Comparison of ENCODE assay signal across 8 cellular contexts in the genomic region with DNA sequence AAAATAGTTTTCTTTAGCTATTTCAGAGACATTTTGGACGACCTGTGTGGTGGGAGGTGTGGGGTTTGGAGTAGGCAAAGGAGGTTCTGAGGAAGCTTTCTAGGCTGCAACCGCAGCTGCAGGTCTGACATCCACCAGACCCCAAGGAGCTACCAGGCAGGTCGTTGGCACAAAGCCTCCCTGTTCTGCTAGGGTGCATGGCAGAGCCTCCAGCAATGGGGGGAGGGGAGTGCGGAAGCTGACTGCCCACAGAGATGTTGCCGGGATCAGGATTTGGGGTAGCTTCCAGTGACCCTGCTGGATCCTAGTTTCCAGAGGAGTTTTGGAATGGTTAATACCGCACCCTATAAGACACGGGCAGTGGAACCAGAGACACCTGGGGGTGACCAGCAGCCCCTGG. TPM values are rescaled to one million over a fixed set of nuclear protein-coding genes. Genes with fewer than 3 reads are reported as not detected.
DNase-seq lines count a peak whose midpoint lies in the region; TF ChIP-seq lines count a peak whose summit lies in the region.

No MANE protein-coding gene starts in this region.

- H3K27me3 ChIP-seq in HUES6 (ENCODE audit: control insufficient read depth, insufficient read depth, low read length) = peaks cover 40% of the 10 kb centered on the region; the same call in 1 of the 2 replicates
- no peaks in the 10 kb centered on the region for H3K27me3 ChIP-seq in muscle layer of colon (ENCODE audit: control insufficient read depth in 1 of 2, insufficient read depth in 2 of 2, low read length in 2 of 2)

- H3K9me3 ChIP-seq in HUES6 (ENCODE audit: control insufficient read depth, insufficient read depth, low read depth, low read length) (no peaks in the 10 kb centered on the region), muscle layer of colon (ENCODE audit: low read length) (no peaks in the 10 kb centered on the region)

- H3K27ac Mint-ChIP-seq in dendritic cell treated with granulocyte-macrophage colony-stimulating factor and Interleukin-4, amounts not matched to agents 40 ng/mL and 50 ng/mL, for 4 days = no peak overlapping the region

- peaks cover 39% of the 10 kb centered on the region for H3K27me3 Mint-ChIP-seq in dendritic cell treated with granulocyte-macrophage colony-stimulating factor and Interleukin-4, amounts not matched to agents 40 ng/mL and 50 ng/mL, for 4 days

- peaks cover 27% of the 10 kb centered on the region for H3K4me1 ChIP-seq in HUES6 (ENCODE audit: control insufficient read depth, insufficient read depth, low read length)
- peaks cover 11% of the 10 kb centered on the region for H3K4me1 ChIP-seq in muscle layer of colon (ENCODE audit: insufficient read depth, low read length)

- H3K9me3 Mint-ChIP-seq in dendritic cell treated with granulocyte-macrophage colony-stimulating factor and Interleukin-4, amounts not matched to agents 40 ng/mL and 50 ng/mL, for 4 days = no peaks in the 10 kb centered on the region

- H3K4me3 Mint-ChIP-seq in dendritic cell treated with granulocyte-macrophage colony-stimulating factor and Interleukin-4, amounts not matched to agents 40 ng/mL and 50 ng/mL, for 4 days = peak overlapping the region; percentile 84

- H3K4me3 ChIP-seq in AG09309 (ENCODE audit: control insufficient read depth, low read depth, low read length) = peak overlapping the region; percentile 19
- peak overlapping the region; percentile 82 for H3K4me3 ChIP-seq in HUES6 (ENCODE audit: low read depth, low read length)
- peak overlapping the region; percentile 51 to 64 for H3K4me3 ChIP-seq in muscle layer of colon (ENCODE audit: low read depth in 1 of 2, low read length in 2 of 2)

- H3K27ac ChIP-seq in HUES6 (ENCODE audit: low read depth, low read length) (no peak overlapping the region), muscle layer of colon (ENCODE audit: low read depth, low read length) (no peak overlapping the region)

- intact Hi-C loops in dendritic cell treated with granulocyte-macrophage colony-stimulating factor and Interleukin-4, amounts not matched to agents 40 ng/mL and 50 ng/mL, for 4 days (cut with micrococcal nuclease) = no loop called here

- H3K4me1 Mint-ChIP-seq in dendritic cell treated with granulocyte-macrophage colony-stimulating factor and Interleukin-4, amounts not matched to agents 40 ng/mL and 50 ng/mL, for 4 days (ENCODE audit: low read depth) = peaks cover 28% of the 10 kb centered on the region

- peak overlapping the region; percentile 79 for H3K9ac ChIP-seq in HUES6 (ENCODE audit: low read length)
- H3K9ac ChIP-seq in muscle layer of colon (ENCODE audit: low read length) = peak overlapping the region; percentile 2

- TF ChIP-seq CTCF in AG09309 (IDR thresholded peaks at IDR 0.05; ENCODE audit: control insufficient read depth, insufficient read depth, low read depth, low read length, missing control alignments) = no peak

- peaks cover 13% of the 10 kb centered on the region for H3K36me3 Mint-ChIP-seq in dendritic cell treated with granulocyte-macrophage colony-stimulating factor and Interleukin-4, amounts not matched to agents 40 ng/mL and 50 ng/mL, for 4 days (ENCODE audit: low read depth)

- H3K36me3 ChIP-seq in HUES6 (ENCODE audit: control insufficient read depth, insufficient read depth, low read length) (no peaks in the 10 kb centered on the region), muscle layer of colon (ENCODE audit: insufficient read depth, low read length) (no peaks in the 10 kb centered on the region)

- no peak for DNase-seq in AG09309 (ENCODE audit: low read depth)
- no peak for DNase-seq in inferior parietal cortex (ENCODE audit: extremely low spot score)
- DNase-seq in ureter (ENCODE audit: low spot score) = no peak
- DNase-seq in mesenteric fat pad (ENCODE audit: low spot score) = no peak
- DNase-seq in GDM1 (lab: John Stamatoyannopoulos, UW) = no peak

RNA-seq across cellular contexts. Expression of a gene that starts 58.4 kb away (rescaled TPM):
- total RNA-seq in ureter = 49.2 TPM
- 10.4 TPM for total RNA-seq in mesenteric fat pad

Comparison
In these comparisons a context has a peak if more than half of its experiments do, and no peak if none do; other contexts are left out.
1. H3K4me3 ChIP-seq: peak in every context shown above with its lines; median percentile 82 in HUES6; 58 in muscle layer of colon; 19 in AG09309.